Comparison of ENCODE assay signal across 20 cellular contexts in genomic region chr1:163408262-163408661, GRCh38.
A peak's percentile ranks its signal among the peaks of the same experiment; 100 is the strongest.
DNase-seq lines count a peak whose midpoint lies in the region; ATAC-seq, FAIRE-seq and TF ChIP-seq lines count a peak whose summit lies in the region.
"Had no signal": no experiment of that assay in that cellular context is flagged by ENCODE, and none has a peak within 500 bp of the region (broad histone marks: within the 10 kb centered on the region; RNA-seq: fewer than 3 reads in every experiment).

No MANE protein-coding gene starts in this region.

- POLR2A ChIA-PET in HEK293 (lab: Yijun Ruan, JAX) (no interaction called here), WTC11 (lab: Charles Lee) (no interaction called here), H1 (lab: Charles Lee; ENCODE audit: partially characterized antibody) (no interaction called here)

- peak overlapping the region; percentile 49; the same call in 1 of the 2 replicates for H2BK5ac ChIP-seq in H1 (ENCODE audit: low read depth, low read length)

- TF ChIP-seq EP300 in H1 (IDR thresholded peaks at IDR 0.05; ENCODE audit: borderline replicate concordance in 1 of 2, low read depth in 2 of 2, low read length in 2 of 2), result no peak

- no peaks in the 10 kb centered on the region for H3K9me3 ChIP-seq in HEK293 (ENCODE audit: control insufficient read depth, insufficient read depth, low read depth, low read length)
- no peaks in the 10 kb centered on the region for H3K9me3 ChIP-seq in H1 (ENCODE audit: insufficient read depth in 2 of 2, low read depth in 1 of 2, low read length in 1 of 2)
- H3K9me3 ChIP-seq: BLaER1, Caco-2, HAP-1 had no signal

- no peak for TF ChIP-seq POLR2A in H1 (IDR thresholded peaks at IDR 0.05; ENCODE audit: control extremely low read depth in 1 of 2, low read depth in 2 of 2, low read length in 2 of 2)

- H4K8ac ChIP-seq in H1 (ENCODE audit: extremely low read depth, insufficient read depth, low read length), result no peak overlapping the region

- H2BK20ac ChIP-seq in H1 (ENCODE audit: low read length), result peak overlapping the region; percentile 76; the same call in 1 of the 2 replicates

- no peak for DNase-seq in WTC11 (ENCODE audit: low spot score)
- no peak for DNase-seq in H1 (ENCODE audit: low read depth in 1 of 2, low spot score in 2 of 2)
- no peak for DNase-seq in urothelium cell line (ENCODE audit: low spot score)
- DNase-seq in activated naive CD4-positive, alpha-beta T cell treated with anti-CD3 and anti-CD28 coated beads, Interleukin-2, amount 50 U/mL, for 16 hours, result no peak
- DNase-seq in NCI-H2029 (lab: John Stamatoyannopoulos, UW), result no peak
- DNase-seq in NCI-H128 (lab: John Stamatoyannopoulos, UW; ENCODE audit: unreplicated experiment), result no peak
- DNase-seq: Caco-2; CD4-positive, CD25-positive, alpha-beta regulatory T cell; CD8-positive, alpha-beta T cell; DMS153; DND-41 had no signal

- no peaks in the 10 kb centered on the region for H3K79me2 ChIP-seq in H1 (ENCODE audit: control insufficient read depth in 1 of 2, insufficient read depth in 2 of 2, low read length in 2 of 2)

- H3K4me1 Mint-ChIP-seq in WTC11, result peaks cover 56% of the 10 kb centered on the region

- TF ChIP-seq RAD21 in H1 (IDR thresholded peaks at IDR 0.05 in 1 of 2, conservative IDR thresholded peaks at IDR 0.05 in 1 of 2; ENCODE audit: low read depth in 2 of 2, low read length in 2 of 2), result no peak

- H3K9ac ChIP-seq in H1 (replicated peaks in 1 of 4; ENCODE audit: extremely low read depth in 1 of 4, low read depth in 3 of 4, low read length in 3 of 4), result no peak overlapping the region
- H3K9ac ChIP-seq: BLaER1 had no signal

- no peaks in the 10 kb centered on the region for H3K27me3 ChIP-seq in H1 (replicated peaks in 1 of 4; ENCODE audit: control insufficient read depth in 3 of 4, extremely low read depth in 1 of 4, insufficient read depth in 3 of 4, low read length in 3 of 4)
- H3K27me3 ChIP-seq: BLaER1 had no signal

- H3K4me3 ChIP-seq in HEK293 (ENCODE audit: low read depth, low read length), result no peak overlapping the region
- no peak overlapping the region for H3K4me3 ChIP-seq in H1 (ENCODE audit: extremely low read depth in 1 of 4, insufficient read depth in 2 of 4, low read depth in 3 of 4, low read length in 4 of 4)
- H3K4me3 ChIP-seq: BLaER1, GM23338, HAP-1 had no signal

- no peaks in the 10 kb centered on the region for H3K36me3 Mint-ChIP-seq in WTC11
- H3K36me3 Mint-ChIP-seq: CD4-positive, CD25-positive, alpha-beta regulatory T cell; CD8-positive, alpha-beta T cell had no signal

- WGBS in H1 (ENCODE audit: extremely low coverage in 1 of 2, insufficient coverage in 1 of 2, insufficient read length in 1 of 2, insufficient replicate concordance in 2 of 2, low coverage in 1 of 2, low lambda C conversion rate in 2 of 2, missing lambda C conversion rate in 1 of 2), 2 experiments, result 98% methylated on average over 19 of the region's 24 CpGs; no CpG with 5 or more reads in 1 of the 2 experiments

- CTCF ChIA-PET in HEK293 (lab: Yijun Ruan, JAX) (interaction anchor here (0.8 to 2.0 kb wide), 2 partner anchors 49 to 1665 kb away, joined by 3 to 5 read pairs; no protein-coding TSS in a partner anchor), WTC11 (lab: Charles Lee) (no interaction called here), H1 (lab: Charles Lee; ENCODE audit: partially characterized antibody) (interaction anchor here (0.8 to 1.4 kb wide), 2 partner anchors 33 to 129 kb away, joined by 3 read pairs; no protein-coding TSS in a partner anchor)

- H3K36me3 ChIP-seq in HEK293 (ENCODE audit: control insufficient read depth in 2 of 2, insufficient read depth in 1 of 2, low read length in 2 of 2) (no peaks in the 10 kb centered on the region), H1 (ENCODE audit: control insufficient read depth in 2 of 4, insufficient read depth in 4 of 4, low read length in 3 of 4) (no peaks in the 10 kb centered on the region)
- H3K36me3 ChIP-seq: BLaER1, HAP-1 had no signal

- no peak for ATAC-seq in WTC11
- ATAC-seq: CD8-positive, alpha-beta T cell; GM23338 had no signal

- no peak overlapping the region for H2AFZ ChIP-seq in H1 (ENCODE audit: low read length)

- H2BK120ac ChIP-seq in H1 (replicated peaks; ENCODE audit: low read depth, low read length), result no peak overlapping the region

- peak overlapping the region; percentile 96; the same call in 1 of the 2 replicates for H2BK12ac ChIP-seq in H1 (ENCODE audit: low read depth, low read length)

- FAIRE-seq in H1 (lab: Jason Lieb, UNC) (no peak), urothelium cell line (lab: Jason Lieb, UNC) (peak; percentile 88)
- FAIRE-seq: G401.6, GM18507, H54 had no signal

- no peak overlapping the region for H3K27ac ChIP-seq in HEK293 (ENCODE audit: extremely low read depth, low read depth, low read length)
- H3K27ac ChIP-seq in H1 (ENCODE audit: low read depth, low read length), result no peak overlapping the region
- H3K27ac ChIP-seq: BLaER1, C4-2B had no signal

- peaks cover 9% of the 10 kb centered on the region for H3K27me3 Mint-ChIP-seq in WTC11 (ENCODE audit: low read depth)

- H3K14ac ChIP-seq in H1 (ENCODE audit: insufficient read length), result no peak overlapping the region

- H2BK15ac ChIP-seq in H1 (ENCODE audit: low read length), result peak overlapping the region; percentile 65; the same call in 1 of the 2 replicates

- TF ChIP-seq CTCF in HEK293 (tag by site-specific recombination; IDR thresholded peaks at IDR 0.05) (no peak), WTC11 (IDR thresholded peaks at IDR 0.05) (no peak), H1 (IDR thresholded peaks at IDR 0.05; ENCODE audit: control extremely low read depth in 1 of 3, insufficient read depth in 1 of 3, low read depth in 1 of 3, low read length in 3 of 3) (no peak)

- H4K20me1 ChIP-seq in H1 (replicated peaks in 1 of 2; ENCODE audit: control insufficient read depth in 1 of 2, insufficient read depth in 2 of 2, low read length in 2 of 2), result no peaks in the 10 kb centered on the region
- H4K20me1 ChIP-seq: BLaER1 had no signal

- H4K5ac ChIP-seq in H1 (ENCODE audit: insufficient read length, low read depth, low read length), result no peak overlapping the region

- no peak overlapping the region for H3K27ac Mint-ChIP-seq in WTC11
- H3K27ac Mint-ChIP-seq: B cell; CD4-positive, CD25-positive, alpha-beta regulatory T cell; CD8-positive, alpha-beta T cell; GM23338 had no signal

- no peaks in the 10 kb centered on the region for H3K23me2 ChIP-seq in H1 (ENCODE audit: low read depth, low read length)

- H3K56ac ChIP-seq in H1 (replicated peaks; ENCODE audit: insufficient read length, low read depth, low read length), result no peak overlapping the region

- no peak overlapping the region for H3K4me2 ChIP-seq in H1 (ENCODE audit: insufficient read depth in 1 of 2, low read depth in 2 of 2, low read length in 2 of 2)
- H3K4me2 ChIP-seq: BLaER1, GM23338 had no signal

- peak overlapping the region; percentile 99 for H2AK5ac ChIP-seq in H1 (ENCODE audit: low read depth, low read length)

- peak overlapping the region; percentile 77 for H4K91ac ChIP-seq in H1 (replicated peaks; ENCODE audit: insufficient read length, low read length)

- no peak overlapping the region for H3K23ac ChIP-seq in H1 (ENCODE audit: insufficient read length)

- H3K4me1 ChIP-seq in HEK293 (ENCODE audit: control insufficient read depth, insufficient read depth, low read length) (no peaks in the 10 kb centered on the region), H1 (replicated peaks in 1 of 4; ENCODE audit: control insufficient read depth in 3 of 4, insufficient read depth in 4 of 4, low read length in 3 of 4) (peaks cover 2 to 11% (median 7%) of the 10 kb centered on the region in 4 experiments; a peak in 5 of 7 replicates)
- H3K4me1 ChIP-seq: BLaER1, Caco-2, HAP-1 had no signal

- H3K4me3 Mint-ChIP-seq in WTC11, result no peak overlapping the region
- H3K4me3 Mint-ChIP-seq: B cell; CD4-positive, CD25-positive, alpha-beta regulatory T cell; CD8-positive, alpha-beta T cell; GM23338 had no signal

- 0 out of 2 replicates have a peak overlapping the region, but pooled peaks have one; percentile 48 for H3K18ac ChIP-seq in H1 (ENCODE audit: extremely low read depth, low read length)

- no peaks in the 10 kb centered on the region for H3K9me3 Mint-ChIP-seq in WTC11
- H3K9me3 Mint-ChIP-seq: CD8-positive, alpha-beta T cell; GM23338 had no signal

- H3K4ac ChIP-seq in H1 (replicated peaks; ENCODE audit: insufficient read length, low read depth, low read length), result peak overlapping the region; percentile 63

- H3K79me1 ChIP-seq in H1 (ENCODE audit: low read depth, low read length), result no peaks in the 10 kb centered on the region

TF ChIP-seq in HEK293, 187 proteins besides CTCF, POLR2A, EP300 and RAD21 (continues in another document):
- peak; percentile 96 for TF ChIP-seq ZSCAN4 (tag by site-specific recombination; IDR thresholded peaks at IDR 0.05)

TF ChIP-seq in WTC11, 78 proteins besides CTCF, POLR2A, EP300 and RAD21 (continues in another document):
- no peak for TF ChIP-seq SMAD4 (CRISPR knock-in tag; IDR thresholded peaks at IDR 0.05)

TF ChIP-seq in H1, 55 proteins besides CTCF, POLR2A, EP300 and RAD21:
- TF ChIP-seq SIX5 (IDR thresholded peaks at IDR 0.05; ENCODE audit: low read depth, low read length) (no peak), CHD1 (IDR thresholded peaks at IDR 0.05; ENCODE audit: low read depth, low read length) (no peak), EZH2 (IDR thresholded peaks at IDR 0.05; ENCODE audit: low read depth, low read length, severe bottlenecking) (no peak), BRCA1 (IDR thresholded peaks at IDR 0.05; ENCODE audit: low read depth, low read length) (no peak), RNF2 (IDR thresholded peaks at IDR 0.05; ENCODE audit: borderline replicate concordance, low read depth, low read length, missing control alignments, poor library complexity, severe bottlenecking) (no peak), KDM4A (IDR thresholded peaks at IDR 0.05; ENCODE audit: low read depth, low read length, severe bottlenecking) (no peak), TAF1 (IDR thresholded peaks at IDR 0.05; ENCODE audit: low read depth, low read length) (no peak), BACH1 (IDR thresholded peaks at IDR 0.05; ENCODE audit: low read length) (no peak)
TF ChIP-seq in H1: peak in this region for 0.
